Comparison of ENCODE assay signal across 32 cellular contexts in genomic region chr20:854601-855000, GRCh38. TPM values are rescaled to one million over a fixed set of nuclear protein-coding genes. Genes with fewer than 3 reads are reported as not detected.
DNase-seq lines count a peak whose midpoint lies in the region; ATAC-seq, FAIRE-seq and TF ChIP-seq lines count a peak whose summit lies in the region.
"Had no signal": no experiment of that assay in that cellular context is flagged by ENCODE, and none has a peak within 500 bp of the region (broad histone marks: within the 10 kb centered on the region; RNA-seq: fewer than 3 reads in every experiment).

No MANE protein-coding gene starts in this region.

- intact Hi-C loops in activated T-helper 2 cell treated with anti-CD3 and anti-CD28 coated beads, Interferon-gamma antibody, Interleukin-2, Interleukin-4, amounts not matched to agents 10 μg/mL and 5 μg/mL and 100 μg/mL, durations not matched to agents 14 hours and 24 hours and 36 hours (cut with micrococcal nuclease), result no loop called here

- H3K4me2 ChIP-seq in BLaER1, result peak overlapping the region; percentile 51
- peak overlapping the region; percentile 28 to 79 (median 57); a peak in 15 of 22 replicates for H3K4me2 ChIP-seq in BLaER1 treated with 17β-estradiol and CSF1 and Interleukin-3, amounts not matched to agents 10 nM and 100 nM

- TF ChIP-seq POLR2A in H54 (IDR thresholded peaks at IDR 0.05; ENCODE audit: low read depth, low read length), result no peak

- peaks cover 16% of the 10 kb centered on the region for H3K36me3 Mint-ChIP-seq in activated T-helper 2 cell treated with anti-CD3 and anti-CD28 coated beads, Interferon-gamma antibody, Interleukin-2, Interleukin-4, amounts not matched to agents 10 μg/mL and 5 μg/mL and 100 μg/mL, durations not matched to agents 14 hours and 24 hours and 36 hours (ENCODE audit: low read depth)
- peaks cover 0 to 6% (median 3%) of the 10 kb centered on the region in 3 donors for H3K36me3 Mint-ChIP-seq in immature natural killer cell

- peak overlapping the region; percentile 10 for H3K27ac Mint-ChIP-seq in activated T-helper 2 cell treated with anti-CD3 and anti-CD28 coated beads, Interferon-gamma antibody, Interleukin-2, Interleukin-4, amounts not matched to agents 10 μg/mL and 5 μg/mL and 100 μg/mL, durations not matched to agents 14 hours and 24 hours and 36 hours
- peak overlapping the region in 4 of 6 donors; percentile 35 to 84 (median 54) for H3K27ac Mint-ChIP-seq in immature natural killer cell

- ATAC-seq in GM21619 (IDR thresholded peaks at IDR 0.05; ENCODE audit: unreplicated experiment) (no peak), GM21423 (IDR thresholded peaks at IDR 0.05; ENCODE audit: unreplicated experiment) (no peak)
- ATAC-seq: heart right ventricle; left cardiac atrium; mucosa of descending colon; Panc1; stimulated activated effector memory CD8-positive, alpha-beta T cell treated with anti-CD3 and anti-CD28 coated beads, Interleukin-12 subunit alpha, Interleukin-12 subunit beta, amount 100 ng/mL, for 72 hours had no signal

- H3K27me3 ChIP-seq in BLaER1, result no peaks in the 10 kb centered on the region
- H3K27me3 ChIP-seq in BLaER1 treated with 17β-estradiol and CSF1 and Interleukin-3, amounts not matched to agents 10 nM and 100 nM, result no peaks in the 10 kb centered on the region
- H3K27me3 ChIP-seq: ascending aorta, heart right ventricle, transverse colon had no signal

- peaks cover 38% of the 10 kb centered on the region for H3K4me1 Mint-ChIP-seq in activated T-helper 2 cell treated with anti-CD3 and anti-CD28 coated beads, Interferon-gamma antibody, Interleukin-2, Interleukin-4, amounts not matched to agents 10 μg/mL and 5 μg/mL and 100 μg/mL, durations not matched to agents 14 hours and 24 hours and 36 hours (ENCODE audit: low read depth)
- peaks cover 35 to 60% of the 10 kb centered on the region in 2 donors for H3K4me1 Mint-ChIP-seq in immature natural killer cell

- H3K27me3 Mint-ChIP-seq in activated T-helper 2 cell treated with anti-CD3 and anti-CD28 coated beads, Interferon-gamma antibody, Interleukin-2, Interleukin-4, amounts not matched to agents 10 μg/mL and 5 μg/mL and 100 μg/mL, durations not matched to agents 14 hours and 24 hours and 36 hours (ENCODE audit: low read depth), result no peaks in the 10 kb centered on the region
- peaks cover 0 to 7% (median 4%) of the 10 kb centered on the region in 3 donors for H3K27me3 Mint-ChIP-seq in immature natural killer cell (ENCODE audit: low read depth in 3 of 3)
- H3K27me3 Mint-ChIP-seq: activated naive CD8-positive, alpha-beta T cell had no signal

- H4K20me1 ChIP-seq in BLaER1, result peaks cover 55% of the 10 kb centered on the region
- peaks cover 0 to 76% (median 33%) of the 10 kb centered on the region in 11 experiments; a peak in 14 of 22 replicates for H4K20me1 ChIP-seq in BLaER1 treated with 17β-estradiol and CSF1 and Interleukin-3, amounts not matched to agents 10 nM and 100 nM

- H3K4me3 Mint-ChIP-seq in activated T-helper 2 cell treated with anti-CD3 and anti-CD28 coated beads, Interferon-gamma antibody, Interleukin-2, Interleukin-4, amounts not matched to agents 10 μg/mL and 5 μg/mL and 100 μg/mL, durations not matched to agents 14 hours and 24 hours and 36 hours (ENCODE audit: low read depth), result no peak overlapping the region
- no peak overlapping the region for H3K4me3 Mint-ChIP-seq in immature natural killer cell
- H3K4me3 Mint-ChIP-seq: activated naive CD8-positive, alpha-beta T cell; CD14-positive monocyte; stimulated activated effector memory CD8-positive, alpha-beta T cell treated with anti-CD3 and anti-CD28 coated beads, Interleukin-12 subunit alpha, Interleukin-12 subunit beta, amount 100 ng/mL, for 72 hours had no signal

- H3K9ac ChIP-seq in BLaER1, result peak overlapping the region; percentile 38; the same call in 1 of the 2 replicates
- H3K9ac ChIP-seq in BLaER1 treated with 17β-estradiol and CSF1 and Interleukin-3, amounts not matched to agents 10 nM and 100 nM, result peak overlapping the region in 2 of 11 experiments; percentile 51 to 66; a peak in 3 of 22 replicates
- H3K9ac ChIP-seq: GM23248 had no signal

- FAIRE-seq in H54 (lab: Jason Lieb, UNC), result no peak
- FAIRE-seq: D721Med had no signal

- H3K27ac ChIP-seq in BLaER1, result peak overlapping the region; percentile 62
- H3K27ac ChIP-seq in BLaER1 treated with 17β-estradiol and CSF1 and Interleukin-3, amounts not matched to agents 10 nM and 100 nM, result peak overlapping the region in 2 of 11 experiments; percentile 12 to 39; a peak in 2 of 22 replicates
- H3K27ac ChIP-seq: ascending aorta, coronary artery, GM23248, heart right ventricle, transverse colon had no signal

- H3K4me1 ChIP-seq in BLaER1, result peaks cover 44% of the 10 kb centered on the region
- H3K4me1 ChIP-seq in BLaER1 treated with 17β-estradiol and CSF1 and Interleukin-3, amounts not matched to agents 10 nM and 100 nM, result peaks cover 41 to 57% (median 47%) of the 10 kb centered on the region in 10 experiments
- H3K4me1 ChIP-seq: transverse colon had no signal

- H3K9me3 ChIP-seq in BLaER1, result no peaks in the 10 kb centered on the region
- H3K9me3 ChIP-seq in BLaER1 treated with 17β-estradiol and CSF1 and Interleukin-3, amounts not matched to agents 10 nM and 100 nM (replicated peaks in 1 of 11), result no peaks in the 10 kb centered on the region
- H3K9me3 ChIP-seq: ascending aorta, heart right ventricle, mucosa of descending colon, transverse colon had no signal

- H3K36me3 ChIP-seq in BLaER1, result peaks cover 29% of the 10 kb centered on the region; the same call in 1 of the 2 replicates
- peaks cover 0 to 28% (median 4%) of the 10 kb centered on the region in 11 experiments; a peak in 7 of 22 replicates for H3K36me3 ChIP-seq in BLaER1 treated with 17β-estradiol and CSF1 and Interleukin-3, amounts not matched to agents 10 nM and 100 nM
- H3K36me3 ChIP-seq: ascending aorta, transverse colon had no signal

- H3K9me3 Mint-ChIP-seq in activated T-helper 2 cell treated with anti-CD3 and anti-CD28 coated beads, Interferon-gamma antibody, Interleukin-2, Interleukin-4, amounts not matched to agents 10 μg/mL and 5 μg/mL and 100 μg/mL, durations not matched to agents 14 hours and 24 hours and 36 hours, result peaks cover 6% of the 10 kb centered on the region
- H3K9me3 Mint-ChIP-seq in immature natural killer cell, result no peaks in the 10 kb centered on the region

- no peak overlapping the region for H3K4me3 ChIP-seq in BLaER1
- H3K4me3 ChIP-seq in BLaER1 treated with 17β-estradiol and CSF1 and Interleukin-3, amounts not matched to agents 10 nM and 100 nM, result no peak overlapping the region
- H3K4me3 ChIP-seq: ascending aorta, coronary artery, GM23248, heart right ventricle, lung, mucosa of descending colon, transverse colon had no signal

- no peak for DNase-seq in activated T-helper 2 cell treated with anti-CD3 and anti-CD28 coated beads, Interferon-gamma antibody, Interleukin-2, Interleukin-4, amounts not matched to agents 10 μg/mL and 5 μg/mL and 100 μg/mL, durations not matched to agents 14 hours and 24 hours and 36 hours (ENCODE audit: low spot score)
- DNase-seq in immature natural killer cell (no peak), H54 (ENCODE audit: insufficient read length, low spot score) (no peak)
- DNase-seq: activated CD8-positive, alpha-beta memory T cell treated with anti-CD3 and anti-CD28 coated beads, Interleukin-2, amount 50 U/mL, for 48 hours; DND-41; effector CD8-positive, alpha-beta T cell; foreskin fibroblast; GF-D8; GM23248; heart right ventricle; IMR-90; left cardiac atrium; mucosa of descending colon; MV-4-11; NCI-H1436; NCI-H2081; NCI-H2227 treated with DMSO at 0.1 percent for 48 hours; stimulated activated CD4-positive, alpha-beta T cell treated with anti-CD3 and anti-CD28 coated beads, Interleukin-15, amount 100 ng/mL, for 24 hours; SW 1271; transverse colon had no signal

RNA-seq across cellular contexts. Expression of gene FAM110A, which starts 21.1 kb away (rescaled TPM):
- total RNA-seq in activated T-helper 2 cell treated with anti-CD3 and anti-CD28 coated beads, Interferon-gamma antibody, Interleukin-2, Interleukin-4, amounts not matched to agents 10 μg/mL and 5 μg/mL and 100 μg/mL, durations not matched to agents 14 hours and 24 hours and 36 hours, result 12.7 and 12.8 TPM in 2 replicates
- polyA plus RNA-seq in immature natural killer cell, result 10 to 100 TPM in 2 of 3 donors, 1 to 10 TPM in 1; 5.0 to 20.7 (median 13.8) TPM
